10 cellular contexts compared by ENCODE assay signal in genomic region chr1:231376875-231377549, GRCh38. TPM values are rescaled to one million over a fixed set of nuclear protein-coding genes. Genes with fewer than 3 reads are reported as not detected.
DNase-seq lines count a peak whose midpoint lies in the region; ATAC-seq, FAIRE-seq and TF ChIP-seq lines count a peak whose summit lies in the region.
"Had no signal": no experiment of that assay in that cellular context is flagged by ENCODE, and none has a peak within 500 bp of the region (broad histone marks: within the 10 kb centered on the region; RNA-seq: fewer than 3 reads in every experiment).

No MANE protein-coding gene starts in this region.

- DNase-seq in A549 (ENCODE audit: low read depth in 1 of 2, low spot score in 1 of 2) (no peak), body of pancreas (no peak), SIG-M5 treated with dmso at 0.1 percent for 504 hours (lab: John Stamatoyannopoulos, UW; ENCODE audit: unreplicated experiment) (no peak), NCI-H2081 (lab: John Stamatoyannopoulos, UW) (no peak), PC-9 (no peak)
- DNase-seq: activated effector memory CD4-positive, alpha-beta T cell treated with anti-CD3 and anti-CD28 coated beads, Interleukin-2, amount 50 U/mL, for 16 hours had no signal

- H3K9me3 ChIP-seq in A549 (no peaks in the 10 kb centered on the region), body of pancreas (no peaks in the 10 kb centered on the region), PC-9 (ENCODE audit: insufficient read depth, low read depth) (no peaks in the 10 kb centered on the region)

- BruUV-seq in PC-9 (replicated peaks; lab: Mats Ljungman, UMichigan), result no TSS peak

- intact Hi-C loops in body of pancreas (cut with DNase I) (no loop called here), PC-9 (cut with micrococcal nuclease; ENCODE audit: unreplicated experiment) (no loop called here)

- WGBS in A549 (ENCODE audit: missing lambda C conversion rate), result 69% methylated on average over 5 of the region's 5 CpGs
- WGBS in body of pancreas, 2 donors, result 45 to 70% methylated on average over 5 of the region's 5 CpGs

- H3K36me3 ChIP-seq in body of pancreas (replicated peaks in 1 of 2; ENCODE audit: insufficient read depth in 1 of 2, low read depth in 2 of 2), result no peaks in the 10 kb centered on the region
- no peaks in the 10 kb centered on the region for H3K36me3 ChIP-seq in PC-9 (ENCODE audit: low read depth)

- TF ChIP-seq POLR2A in A549 (IDR thresholded peaks at IDR 0.05; ENCODE audit: low read length) (no peak), body of pancreas (IDR thresholded peaks at IDR 0.05) (no peak)

- no peak for TF ChIP-seq RAD21 in A549 (conservative IDR thresholded peaks at IDR 0.05 in 1 of 2, IDR thresholded peaks at IDR 0.05 in 1 of 2)

- H2AFZ ChIP-seq in PC-9, result no peak overlapping the region

- POLR2A ChIA-PET in A549 (lab: Yijun Ruan, JAX), result interaction anchor here (1.4 kb wide), 1 partner anchor 39 kb away, joined by 3 read pairs; the partner anchor contains the start of genes EXOC8 and SPRTN
- POLR2A ChIA-PET in PC-9 (lab: Charles Lee; ENCODE audit: unreplicated experiment), result interaction anchor here (0.7 kb wide), 2 partner anchors 19 to 338 kb away, joined by 4 to 10 read pairs; no protein-coding TSS in a partner anchor

- no peaks in the 10 kb centered on the region for H3F3A ChIP-seq in PC-9 (ENCODE audit: insufficient read depth, low read depth)

- peaks cover 16% of the 10 kb centered on the region for H3K79me2 ChIP-seq in PC-9 (ENCODE audit: low read depth)

- H3K9me2 ChIP-seq in PC-9 (ENCODE audit: insufficient read depth), result no peaks in the 10 kb centered on the region; the same call in 1 of the 2 replicates

- FAIRE-seq in A549 (lab: Jason Lieb, UNC), result no peak

- H3K27ac ChIP-seq in A549, result peak overlapping the region; percentile 44 to 71; a peak in 5 of 6 replicates
- peak overlapping the region; percentile 30 to 58 (median 42) for H3K27ac ChIP-seq in body of pancreas
- no peak overlapping the region for H3K27ac ChIP-seq in PC-9

- no peak for TF ChIP-seq EP300 in A549 (IDR thresholded peaks at IDR 0.05)

- H4K20me1 ChIP-seq in PC-9 (ENCODE audit: insufficient read depth), result no peaks in the 10 kb centered on the region

- TF ChIP-seq CTCF in A549 (IDR thresholded peaks at IDR 0.05) (no peak), body of pancreas (IDR thresholded peaks at IDR 0.05) (no peak), PC-9 (conservative IDR thresholded peaks at IDR 0.05) (no peak)

- CTCF ChIA-PET in A549 (lab: Yijun Ruan, JAX), result interaction anchor here (1.6 to 2.2 kb wide), 2 partner anchors 14 to 17 kb away, joined by 5 to 6 read pairs; no protein-coding TSS in a partner anchor
- CTCF ChIA-PET in PC-9 (lab: Charles Lee), result no interaction called here

- ATAC-seq in A549 (peak; percentile 28 to 51; a peak in 3 of 6 replicates), GM19351 (IDR thresholded peaks at IDR 0.05; ENCODE audit: unreplicated experiment) (peak; percentile 50), HG03432 (IDR thresholded peaks at IDR 0.05; ENCODE audit: unreplicated experiment) (peak; percentile 75), body of pancreas (peak; percentile 84), GM19455 (IDR thresholded peaks at IDR 0.05; ENCODE audit: unreplicated experiment) (no peak)
- ATAC-seq: Panc1 had no signal

- H3K4me3 ChIP-seq in A549, result no peak overlapping the region
- no peak overlapping the region for H3K4me3 ChIP-seq in body of pancreas
- H3K4me3 ChIP-seq in PC-9, result no peak overlapping the region

- peaks cover 71% of the 10 kb centered on the region for H3K4me1 ChIP-seq in A549
- H3K4me1 ChIP-seq in body of pancreas, result peaks cover 29% of the 10 kb centered on the region
- H3K4me1 ChIP-seq in PC-9 (replicated peaks; ENCODE audit: insufficient read depth), result no peaks in the 10 kb centered on the region

- H3K4me2 ChIP-seq in A549, result peak overlapping the region; percentile 73
- no peak overlapping the region for H3K4me2 ChIP-seq in PC-9

- H3K27me3 ChIP-seq in body of pancreas, result no peaks in the 10 kb centered on the region
- no peaks in the 10 kb centered on the region for H3K27me3 ChIP-seq in PC-9 (ENCODE audit: insufficient read depth, low read depth)

TF ChIP-seq in A549, 52 proteins besides CTCF, POLR2A, EP300 and RAD21:
- TF ChIP-seq USF2 (IDR thresholded peaks at IDR 0.05) (peak; percentile 17; the same call in 1 of the 2 replicates), PBX3 (IDR thresholded peaks at IDR 0.05) (no peak), HDAC2 (IDR thresholded peaks at IDR 0.05) (no peak)

RNA-seq across cellular contexts. Expression of gene SPRTN, which starts 38.9 kb away (rescaled TPM):
- polyA plus RNA-seq in A549 (2011; rRNA removed), result 17.9 and 21.0 TPM in 2 replicates
- polyA plus RNA-seq in A549 (2012; cell fraction: cytosol; rRNA removed), result 13.4 and 18.0 TPM in 2 replicates
- 11.7 and 15.3 TPM in 2 replicates for polyA plus RNA-seq in A549 (2012; cell fraction: nucleus; rRNA removed)
- polyA plus RNA-seq in A549 (2017; fragmentation: RNase III; extraction: RNeasy Plus Mini Kit Qiagen cat#74134 plus additional on column Dnase treatment), result 14.0 to 16.0 TPM (median 14.4 TPM) in 3 replicates
- polyA minus RNA-seq in A549 (2011; rRNA and poly(A)+ RNA removed), result 29.9 and 31.7 TPM in 2 replicates
- total RNA-seq in body of pancreas, result 10 to 100 TPM; 10.9 to 11.2 TPM
- total RNA-seq in PC-9 (2021), result 14.6 and 16.7 TPM in 2 replicates

RNA-seq across cellular contexts. Expression of gene EXOC8, which starts 39.4 kb away (rescaled TPM):
- 7.6 and 7.7 TPM in 2 replicates for polyA plus RNA-seq in A549 (2011; rRNA removed)
- 2.1 and 2.3 TPM in 2 replicates for polyA plus RNA-seq in A549 (2012; cell fraction: cytosol; rRNA removed)
- 2.8 and 3.6 TPM in 2 replicates for polyA plus RNA-seq in A549 (2012; cell fraction: nucleus; rRNA removed)
- polyA plus RNA-seq in A549 (2017; fragmentation: RNase III; extraction: RNeasy Plus Mini Kit Qiagen cat#74134 plus additional on column Dnase treatment), result 8.9 to 10.1 TPM (median 9.8 TPM) in 3 replicates
- 12.8 and 13.1 TPM in 2 replicates for polyA minus RNA-seq in A549 (2011; rRNA and poly(A)+ RNA removed)
- 10 to 100 TPM; 10.6 to 12.9 TPM for total RNA-seq in body of pancreas
- 11.2 and 12.1 TPM in 2 replicates for total RNA-seq in PC-9 (2021)

RNA-seq across cellular contexts. Expression of gene EGLN1, which starts 45.1 kb away (rescaled TPM):
- polyA plus RNA-seq in A549 (2011; rRNA removed) (114 and 156 TPM in 2 replicates), A549 (2017; fragmentation: RNase III; extraction: RNeasy Plus Mini Kit Qiagen cat#74134 plus additional on column Dnase treatment) (55.2 to 58.7 TPM (median 57.7 TPM) in 3 replicates)
- polyA plus RNA-seq in A549 (2012; cell fraction: cytosol; rRNA removed), result 21.0 and 24.8 TPM in 2 replicates
- polyA plus RNA-seq in A549 (2012; cell fraction: nucleus; rRNA removed), result 13.2 and 15.3 TPM in 2 replicates
- polyA minus RNA-seq in A549 (2011; rRNA and poly(A)+ RNA removed), result 48.9 and 52.9 TPM in 2 replicates
- total RNA-seq in body of pancreas (10 to 100 TPM; 37.6 to 42.2 TPM), PC-9 (2021) (10.9 and 18.8 TPM in 2 replicates)
